Comparison of ENCODE assay signal across 19 cellular contexts in the genomic region with DNA sequence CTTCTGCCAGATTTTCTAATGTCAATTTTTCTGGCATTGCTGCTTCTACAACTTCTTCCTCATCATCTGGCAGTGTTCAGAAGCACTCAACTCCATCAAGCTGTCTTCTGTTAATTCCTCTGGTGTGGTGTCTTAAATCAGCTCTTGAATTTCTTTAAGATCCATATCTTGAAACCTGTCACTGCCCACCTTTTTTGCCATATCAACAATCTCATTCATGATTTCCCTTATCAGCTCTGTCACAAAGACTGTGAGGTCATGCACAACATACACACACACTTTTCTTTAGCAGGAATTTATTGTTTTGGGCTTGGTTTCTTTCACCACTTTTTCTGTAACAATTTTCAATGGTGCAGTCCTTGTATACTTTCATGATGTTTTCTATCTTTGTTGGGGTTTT.
"Had no signal": no experiment of that assay in that cellular context is flagged by ENCODE, and none has a peak within 500 bp of the region (broad histone marks: within the 10 kb centered on the region; RNA-seq: fewer than 3 reads in every experiment).

No MANE protein-coding gene starts in this region.

- DNase-seq: effector CD4-positive, alpha-beta T cell; foreskin melanocyte; heart left ventricle; hypothalamus; kidney glomerular epithelial cell; mammary epithelial cell; natural killer cell; right lobe of liver; stimulated activated CD4-positive, alpha-beta T cell treated with anti-CD3 and anti-CD28 coated beads, Interleukin-4, amount 100 ng/mL, for 1 hour; testis; upper lobe of right lung had no signal

- H3K27me3 Mint-ChIP-seq: stimulated activated memory B cell treated with anti-CD40 and anti-IgM and Interleukin-4, amounts not matched to agents 10 μg/mL and 1 μg/mL and 100 μg/mL, for 72 hours; stimulated activated naive CD8-positive, alpha-beta T cell treated with anti-CD3 and anti-CD28 coated beads, Interleukin-15, Interleukin-2, amounts not matched to agents 100 ng/mL and 50 ng/mL, for 24 hours had no signal

- H3K9me3 Mint-ChIP-seq: natural killer cell; neural crest cell; stimulated activated memory B cell treated with anti-CD40 and anti-IgM and Interleukin-4, amounts not matched to agents 10 μg/mL and 1 μg/mL and 100 μg/mL, for 72 hours; stimulated activated naive CD8-positive, alpha-beta T cell treated with anti-CD3 and anti-CD28 coated beads, Interleukin-15, Interleukin-2, amounts not matched to agents 100 ng/mL and 50 ng/mL, for 24 hours had no signal

- H3K4me1 Mint-ChIP-seq: natural killer cell had no signal

- H3K4me3 Mint-ChIP-seq: natural killer cell; neural crest cell; stimulated activated memory B cell treated with anti-CD40 and anti-IgM and Interleukin-4, amounts not matched to agents 10 μg/mL and 1 μg/mL and 100 μg/mL, for 72 hours; stimulated activated naive CD8-positive, alpha-beta T cell treated with anti-CD3 and anti-CD28 coated beads, Interleukin-15, Interleukin-2, amounts not matched to agents 100 ng/mL and 50 ng/mL, for 24 hours had no signal

- H3K27ac ChIP-seq: coronary artery, heart left ventricle, prostate gland, right lobe of liver, testis, tibial nerve, upper lobe of right lung, vagina had no signal

- ATAC-seq: heart left ventricle; natural killer cell; right lobe of liver; stimulated activated memory B cell treated with anti-CD40 and anti-IgM and Interleukin-4, amounts not matched to agents 10 μg/mL and 1 μg/mL and 100 μg/mL, for 72 hours; upper lobe of right lung had no signal

- FAIRE-seq: islet of Langerhans had no signal

- H3K4me1 ChIP-seq: prostate gland, right lobe of liver, testis, tibial nerve, upper lobe of right lung, vagina had no signal

- H3K27ac Mint-ChIP-seq: natural killer cell; stimulated activated memory B cell treated with anti-CD40 and anti-IgM and Interleukin-4, amounts not matched to agents 10 μg/mL and 1 μg/mL and 100 μg/mL, for 72 hours; stimulated activated naive CD8-positive, alpha-beta T cell treated with anti-CD3 and anti-CD28 coated beads, Interleukin-15, Interleukin-2, amounts not matched to agents 100 ng/mL and 50 ng/mL, for 24 hours had no signal

- H3K36me3 Mint-ChIP-seq: natural killer cell had no signal

- H3K9me3 ChIP-seq: heart left ventricle, prostate gland, right lobe of liver, testis, tibial nerve, upper lobe of right lung, vagina had no signal

- H3K36me3 ChIP-seq: prostate gland, right lobe of liver, tibial nerve, upper lobe of right lung had no signal

- H3K27me3 ChIP-seq: heart left ventricle, right lobe of liver, testis, tibial nerve, upper lobe of right lung, vagina had no signal

- H3K4me3 ChIP-seq: coronary artery, heart left ventricle, prostate gland, right lobe of liver, testis, tibial nerve, upper lobe of right lung, vagina had no signal
